Comparison of ENCODE assay signal across 9 cellular contexts in genomic region chr22:23773247-23774113, GRCh38. TPM values are rescaled to one million over a fixed set of nuclear protein-coding genes. Genes with fewer than 3 reads are reported as not detected.
DNase-seq lines count a peak whose midpoint lies in the region; ATAC-seq and FAIRE-seq lines count a peak whose summit lies in the region.
"Had no signal": no experiment of that assay in that cellular context is flagged by ENCODE, and none has a peak within 500 bp of the region (broad histone marks: within the 10 kb centered on the region; RNA-seq: fewer than 3 reads in every experiment).

No MANE protein-coding gene starts in this region.

- H3K27ac Mint-ChIP-seq in activated T-helper 1 cell treated with anti-CD3 and anti-CD28 coated beads, Interleukin-12 subunit alpha, Interleukin-12 subunit beta, Interleukin-2, Interleukin-4 antibody, amounts not matched to agents 30 ng/mL and 10 ng/mL and 1 ng/mL, durations not matched to agents 14 hours and 24 hours and 36 hours, result no peak overlapping the region
- H3K27ac Mint-ChIP-seq in stimulated activated naive CD8-positive, alpha-beta T cell treated with anti-CD3 and anti-CD28 coated beads, Interleukin-15, amount 100 ng/mL, for 72 hours, result no peak overlapping the region

- peak overlapping the region; percentile 72 for H3K4me3 ChIP-seq in iPS-15b (ENCODE audit: low read depth, low read length)

- ATAC-seq in stimulated activated naive CD8-positive, alpha-beta T cell treated with anti-CD3 and anti-CD28 coated beads, Interleukin-15, amount 100 ng/mL, for 72 hours, result no peak
- ATAC-seq in HG03520 (IDR thresholded peaks at IDR 0.05; ENCODE audit: unreplicated experiment), result no peak

- H3K9me3 ChIP-seq in iPS-15b (ENCODE audit: control insufficient read depth, insufficient read depth, low read length), result no peaks in the 10 kb centered on the region

- peaks cover 4% of the 10 kb centered on the region for H3K4me1 Mint-ChIP-seq in activated T-helper 1 cell treated with anti-CD3 and anti-CD28 coated beads, Interleukin-12 subunit alpha, Interleukin-12 subunit beta, Interleukin-2, Interleukin-4 antibody, amounts not matched to agents 30 ng/mL and 10 ng/mL and 1 ng/mL, durations not matched to agents 14 hours and 24 hours and 36 hours (ENCODE audit: low read depth)
- H3K4me1 Mint-ChIP-seq in stimulated activated naive CD8-positive, alpha-beta T cell treated with anti-CD3 and anti-CD28 coated beads, Interleukin-15, amount 100 ng/mL, for 72 hours, result peaks cover 36% of the 10 kb centered on the region

- peak overlapping the region; percentile 15 for H3K4me3 Mint-ChIP-seq in activated T-helper 1 cell treated with anti-CD3 and anti-CD28 coated beads, Interleukin-12 subunit alpha, Interleukin-12 subunit beta, Interleukin-2, Interleukin-4 antibody, amounts not matched to agents 30 ng/mL and 10 ng/mL and 1 ng/mL, durations not matched to agents 14 hours and 24 hours and 36 hours
- H3K4me3 Mint-ChIP-seq in stimulated activated naive CD8-positive, alpha-beta T cell treated with anti-CD3 and anti-CD28 coated beads, Interleukin-15, amount 100 ng/mL, for 72 hours, result peak overlapping the region; percentile 0 to 46

- H3K27me3 ChIP-seq in iPS-15b (ENCODE audit: control insufficient read depth, insufficient read depth, low read length), result peaks cover 33% of the 10 kb centered on the region

- intact Hi-C loops in activated T-helper 1 cell treated with anti-CD3 and anti-CD28 coated beads, Interleukin-12 subunit alpha, Interleukin-12 subunit beta, Interleukin-2, Interleukin-4 antibody, amounts not matched to agents 30 ng/mL and 10 ng/mL and 1 ng/mL, durations not matched to agents 14 hours and 24 hours and 36 hours (cut with micrococcal nuclease), result no loop called here

- H3K9me3 Mint-ChIP-seq in activated T-helper 1 cell treated with anti-CD3 and anti-CD28 coated beads, Interleukin-12 subunit alpha, Interleukin-12 subunit beta, Interleukin-2, Interleukin-4 antibody, amounts not matched to agents 30 ng/mL and 10 ng/mL and 1 ng/mL, durations not matched to agents 14 hours and 24 hours and 36 hours, result no peaks in the 10 kb centered on the region
- H3K9me3 Mint-ChIP-seq in stimulated activated naive CD8-positive, alpha-beta T cell treated with anti-CD3 and anti-CD28 coated beads, Interleukin-15, amount 100 ng/mL, for 72 hours, result no peaks in the 10 kb centered on the region

- no peaks in the 10 kb centered on the region for H3K4me1 ChIP-seq in iPS-15b (ENCODE audit: control insufficient read depth, insufficient read depth, low read length)

- H3K9ac ChIP-seq in iPS-15b (ENCODE audit: low read depth, low read length), result no peak overlapping the region

- peak; percentile 29 to 51 for DNase-seq in NCI-H2081 (lab: John Stamatoyannopoulos, UW)
- DNase-seq in NCI-H2081 treated with DMSO at 0.1 percent for 48 hours (lab: John Stamatoyannopoulos, UW), result no peak
- no peak for DNase-seq in activated T-helper 1 cell treated with anti-CD3 and anti-CD28 coated beads, Interleukin-12 subunit alpha, Interleukin-12 subunit beta, Interleukin-2, Interleukin-4 antibody, amounts not matched to agents 30 ng/mL and 10 ng/mL and 1 ng/mL, durations not matched to agents 14 hours and 24 hours and 36 hours (ENCODE audit: low spot score)
- DNase-seq in stimulated activated naive CD8-positive, alpha-beta T cell treated with anti-CD3 and anti-CD28 coated beads, Interleukin-15, amount 100 ng/mL, for 72 hours, result no peak
- no peak for DNase-seq in stimulated activated CD4-positive, alpha-beta T cell treated with anti-CD3 and anti-CD28 coated beads, Interleukin-2, amount 100 ng/mL, for 48 hours
- DNase-seq in HTR-8/SVneo (ENCODE audit: insufficient read length, low spot score), result no peak

- no peak for FAIRE-seq in HTR-8/SVneo (lab: Jason Lieb, UNC)

- no peaks in the 10 kb centered on the region for H3K36me3 ChIP-seq in iPS-15b (ENCODE audit: control insufficient read depth, insufficient read depth, low read length)

- H3K27me3 Mint-ChIP-seq in activated T-helper 1 cell treated with anti-CD3 and anti-CD28 coated beads, Interleukin-12 subunit alpha, Interleukin-12 subunit beta, Interleukin-2, Interleukin-4 antibody, amounts not matched to agents 30 ng/mL and 10 ng/mL and 1 ng/mL, durations not matched to agents 14 hours and 24 hours and 36 hours (ENCODE audit: insufficient read depth), result peaks cover 19% of the 10 kb centered on the region
- peaks cover 7% of the 10 kb centered on the region for H3K27me3 Mint-ChIP-seq in stimulated activated naive CD8-positive, alpha-beta T cell treated with anti-CD3 and anti-CD28 coated beads, Interleukin-15, amount 100 ng/mL, for 72 hours

- no peaks in the 10 kb centered on the region for H3K36me3 Mint-ChIP-seq in activated T-helper 1 cell treated with anti-CD3 and anti-CD28 coated beads, Interleukin-12 subunit alpha, Interleukin-12 subunit beta, Interleukin-2, Interleukin-4 antibody, amounts not matched to agents 30 ng/mL and 10 ng/mL and 1 ng/mL, durations not matched to agents 14 hours and 24 hours and 36 hours (ENCODE audit: low read depth)

RNA-seq across cellular contexts. Expression of gene MMP11, which starts 0.8 kb away (rescaled TPM):
- total RNA-seq in activated T-helper 1 cell treated with anti-CD3 and anti-CD28 coated beads, Interleukin-12 subunit alpha, Interleukin-12 subunit beta, Interleukin-2, Interleukin-4 antibody, amounts not matched to agents 30 ng/mL and 10 ng/mL and 1 ng/mL, durations not matched to agents 14 hours and 24 hours and 36 hours, result 0.34 and 0.69 TPM in 2 replicates

RNA-seq across cellular contexts. Expression of gene CHCHD10, which starts 5.7 kb away (rescaled TPM):
- 89.1 and 96.4 TPM in 2 replicates for total RNA-seq in activated T-helper 1 cell treated with anti-CD3 and anti-CD28 coated beads, Interleukin-12 subunit alpha, Interleukin-12 subunit beta, Interleukin-2, Interleukin-4 antibody, amounts not matched to agents 30 ng/mL and 10 ng/mL and 1 ng/mL, durations not matched to agents 14 hours and 24 hours and 36 hours

RNA-seq across cellular contexts. Expression of gene C22orf15, which starts 10.7 kb away (rescaled TPM):
- 0.29 and 0.49 TPM in 2 replicates for total RNA-seq in activated T-helper 1 cell treated with anti-CD3 and anti-CD28 coated beads, Interleukin-12 subunit alpha, Interleukin-12 subunit beta, Interleukin-2, Interleukin-4 antibody, amounts not matched to agents 30 ng/mL and 10 ng/mL and 1 ng/mL, durations not matched to agents 14 hours and 24 hours and 36 hours

RNA-seq across cellular contexts. Expression of gene SMARCB1, which starts 13.3 kb away (rescaled TPM):
- 92.4 and 99.8 TPM in 2 replicates for total RNA-seq in activated T-helper 1 cell treated with anti-CD3 and anti-CD28 coated beads, Interleukin-12 subunit alpha, Interleukin-12 subunit beta, Interleukin-2, Interleukin-4 antibody, amounts not matched to agents 30 ng/mL and 10 ng/mL and 1 ng/mL, durations not matched to agents 14 hours and 24 hours and 36 hours

RNA-seq across cellular contexts. Expression of gene VPREB3, which starts 19.3 kb away (rescaled TPM):
- total RNA-seq in activated T-helper 1 cell treated with anti-CD3 and anti-CD28 coated beads, Interleukin-12 subunit alpha, Interleukin-12 subunit beta, Interleukin-2, Interleukin-4 antibody, amounts not matched to agents 30 ng/mL and 10 ng/mL and 1 ng/mL, durations not matched to agents 14 hours and 24 hours and 36 hours, result not detected in 2 replicates
- total RNA-seq: glomerular endothelial cell had no signal

Comparison
In these comparisons a context has a peak if more than half of its experiments do, and no peak if none do; other contexts are left out.
1. DNase-seq: peak in NCI-H2081 (2 of 2); none in NCI-H2081 treated with DMSO at 0.1 percent for 48 hours (single experiment), activated T-helper 1 cell treated with anti-CD3 and anti-CD28 coated beads, Interleukin-12 subunit alpha, Interleukin-12 subunit beta, Interleukin-2, Interleukin-4 antibody, amounts not matched to agents 30 ng/mL and 10 ng/mL and 1 ng/mL, durations not matched to agents 14 hours and 24 hours and 36 hours (single experiment), stimulated activated naive CD8-positive, alpha-beta T cell treated with anti-CD3 and anti-CD28 coated beads, Interleukin-15, amount 100 ng/mL, for 72 hours (0 of 2), stimulated activated CD4-positive, alpha-beta T cell treated with anti-CD3 and anti-CD28 coated beads, Interleukin-2, amount 100 ng/mL, for 48 hours (0 of 2) and HTR-8/SVneo (single experiment).